Comparison of ENCODE assay signal across 20 cellular contexts in genomic region chr12:106084759-106085158, GRCh38. TPM values are rescaled to one million over a fixed set of nuclear protein-coding genes. Genes with fewer than 3 reads are reported as not detected.
DNase-seq lines count a peak whose midpoint lies in the region; ATAC-seq and TF ChIP-seq lines count a peak whose summit lies in the region.
"Had no signal": no experiment of that assay in that cellular context is flagged by ENCODE, and none has a peak within 500 bp of the region (broad histone marks: within the 10 kb centered on the region; RNA-seq: fewer than 3 reads in every experiment).

No MANE protein-coding gene starts in this region.

- peak overlapping the region; percentile 97 for H3K27ac Mint-ChIP-seq in chondrocyte (ENCODE audit: unreplicated experiment)
- H3K27ac Mint-ChIP-seq in progenitor cell of endocrine pancreas, result no peak overlapping the region
- H3K27ac Mint-ChIP-seq: activated naive CD8-positive, alpha-beta T cell; activated T-helper 1 cell treated with anti-CD3 and anti-CD28 coated beads, Interleukin-12 subunit alpha, Interleukin-12 subunit beta, Interleukin-2, Interleukin-4 antibody, amounts not matched to agents 30 ng/mL and 10 ng/mL and 1 ng/mL, durations not matched to agents 14 hours and 24 hours and 36 hours; stimulated activated naive CD8-positive, alpha-beta T cell treated with anti-CD3 and anti-CD28 coated beads, Interleukin-15, Interleukin-2, amounts not matched to agents 100 ng/mL and 50 ng/mL, for 24 hours had no signal

- intact Hi-C loops in upper lobe of right lung (cut with DNase I), result no loop called here

- H3K36me3 ChIP-seq in SK-N-SH (replicated peaks in 1 of 2; ENCODE audit: control insufficient read depth in 1 of 2, insufficient read depth in 2 of 2, low read length in 1 of 2), result peaks cover 13 to 15% of the 10 kb centered on the region in 2 experiments
- H3K36me3 ChIP-seq in neural cell (ENCODE audit: insufficient read depth, low read length), result peaks cover 4% of the 10 kb centered on the region
- H3K36me3 ChIP-seq in upper lobe of right lung, result peaks cover 20% of the 10 kb centered on the region
- peaks cover 7% of the 10 kb centered on the region; the same call in 1 of the 2 replicates for H3K36me3 ChIP-seq in MM.1S (replicated peaks; ENCODE audit: insufficient read depth, low read length)
- H3K36me3 ChIP-seq: right lobe of liver had no signal

- peaks cover 90% of the 10 kb centered on the region for H3K4me1 Mint-ChIP-seq in chondrocyte (ENCODE audit: low read depth)
- peaks cover 14% of the 10 kb centered on the region for H3K4me1 Mint-ChIP-seq in progenitor cell of endocrine pancreas (ENCODE audit: low read depth)

- H3K27me3 ChIP-seq in SK-N-SH (ENCODE audit: insufficient read depth) (no peaks in the 10 kb centered on the region), neural cell (ENCODE audit: insufficient read depth, low read depth, low read length) (no peaks in the 10 kb centered on the region), upper lobe of right lung (no peaks in the 10 kb centered on the region), MM.1S (replicated peaks; ENCODE audit: insufficient read depth, low read length) (no peaks in the 10 kb centered on the region)
- H3K27me3 ChIP-seq: heart left ventricle, right lobe of liver had no signal

- H3K9me2 ChIP-seq in SK-N-SH, result no peaks in the 10 kb centered on the region
- H3K9me2 ChIP-seq in neural cell (ENCODE audit: insufficient read depth, low read length), result no peaks in the 10 kb centered on the region
- no peaks in the 10 kb centered on the region for H3K9me2 ChIP-seq in MM.1S (replicated peaks; ENCODE audit: insufficient read depth, low read length)

- no peaks in the 10 kb centered on the region for H3K27me3 Mint-ChIP-seq in chondrocyte (ENCODE audit: low read depth)
- no peaks in the 10 kb centered on the region for H3K27me3 Mint-ChIP-seq in progenitor cell of endocrine pancreas

- peaks cover 3 to 23% of the 10 kb centered on the region in 2 experiments; a peak in 3 of 4 replicates for H3K4me1 ChIP-seq in SK-N-SH (ENCODE audit: control insufficient read depth in 1 of 2, insufficient read depth in 2 of 2, low read depth in 1 of 2, low read length in 1 of 2)
- peaks cover 9% of the 10 kb centered on the region for H3K4me1 ChIP-seq in upper lobe of right lung
- H3K4me1 ChIP-seq in MM.1S (ENCODE audit: low read length), result no peaks in the 10 kb centered on the region

- DNase-seq in SK-N-SH (no peak), chondrocyte (ENCODE audit: low spot score) (no peak), upper lobe of right lung (no peak), progenitor cell of endocrine pancreas (ENCODE audit: low spot score, unreplicated experiment) (no peak), MM.1S (no peak)
- DNase-seq: effector memory CD4-positive, alpha-beta T cell; heart left ventricle; NCI-H1417 treated with DMSO at 0.1 percent for 48 hours; NCI-H526 treated with DMSO at 0.1 percent for 48 hours; right lobe of liver; stimulated activated CD4-positive, alpha-beta T cell treated with anti-CD3 and anti-CD28 coated beads, Interleukin-1b, Interleukin-23, amount 100 ng/mL, for 48 hours; T-helper 9 cell had no signal

- peak overlapping the region; percentile 40 for H3K4me3 Mint-ChIP-seq in chondrocyte (ENCODE audit: unreplicated experiment)
- no peak overlapping the region for H3K4me3 Mint-ChIP-seq in progenitor cell of endocrine pancreas (ENCODE audit: low read depth)
- H3K4me3 Mint-ChIP-seq: activated naive CD8-positive, alpha-beta T cell; activated T-helper 1 cell treated with anti-CD3 and anti-CD28 coated beads, Interleukin-12 subunit alpha, Interleukin-12 subunit beta, Interleukin-2, Interleukin-4 antibody, amounts not matched to agents 30 ng/mL and 10 ng/mL and 1 ng/mL, durations not matched to agents 14 hours and 24 hours and 36 hours; stimulated activated naive CD8-positive, alpha-beta T cell treated with anti-CD3 and anti-CD28 coated beads, Interleukin-15, Interleukin-2, amounts not matched to agents 100 ng/mL and 50 ng/mL, for 24 hours had no signal

- H3K9me3 Mint-ChIP-seq in chondrocyte (ENCODE audit: low read depth), result no peaks in the 10 kb centered on the region
- H3K9me3 Mint-ChIP-seq in progenitor cell of endocrine pancreas (ENCODE audit: low read depth), result no peaks in the 10 kb centered on the region
- H3K9me3 Mint-ChIP-seq: activated T-helper 1 cell treated with anti-CD3 and anti-CD28 coated beads, Interleukin-12 subunit alpha, Interleukin-12 subunit beta, Interleukin-2, Interleukin-4 antibody, amounts not matched to agents 30 ng/mL and 10 ng/mL and 1 ng/mL, durations not matched to agents 14 hours and 24 hours and 36 hours; stimulated activated naive CD8-positive, alpha-beta T cell treated with anti-CD3 and anti-CD28 coated beads, Interleukin-15, Interleukin-2, amounts not matched to agents 100 ng/mL and 50 ng/mL, for 24 hours had no signal

- H3K9ac ChIP-seq in SK-N-SH (peak overlapping the region; percentile 71; the same call in 1 of the 2 replicates), neural cell (ENCODE audit: low read length) (no peak overlapping the region), MM.1S (ENCODE audit: low read length) (no peak overlapping the region)

- TF ChIP-seq RAD21 in SK-N-SH (IDR thresholded peaks at IDR 0.05; ENCODE audit: low read length) (no peak), neural cell (conservative IDR thresholded peaks at IDR 0.05) (no peak)

- H3K4me3 ChIP-seq in SK-N-SH (ENCODE audit: low read depth in 2 of 2, low read length in 1 of 2) (no peak overlapping the region), neural cell (ENCODE audit: low read length) (peak overlapping the region; percentile 41), upper lobe of right lung (no peak overlapping the region), MM.1S (ENCODE audit: low read length) (no peak overlapping the region)
- H3K4me3 ChIP-seq: heart left ventricle, right lobe of liver had no signal

- TF ChIP-seq CTCF in SK-N-SH (IDR thresholded peaks at IDR 0.05) (no peak), chondrocyte (IDR thresholded peaks at IDR 0.05) (no peak), neural cell (IDR thresholded peaks at IDR 0.05; ENCODE audit: poor library complexity, severe bottlenecking) (no peak), upper lobe of right lung (IDR thresholded peaks at IDR 0.05) (no peak), progenitor cell of endocrine pancreas (IDR thresholded peaks at IDR 0.05; ENCODE audit: unreplicated experiment) (no peak), MM.1S (IDR thresholded peaks at IDR 0.05; ENCODE audit: low read length) (no peak)

- TF ChIP-seq EP300 in SK-N-SH (IDR thresholded peaks at IDR 0.05; ENCODE audit: borderline replicate concordance in 1 of 2, low read depth in 1 of 2, low read length in 1 of 2), result no peak
- TF ChIP-seq EP300 in neural cell (conservative IDR thresholded peaks at IDR 0.05; ENCODE audit: poor library complexity, severe bottlenecking), result no peak

- peaks cover 36% of the 10 kb centered on the region for H3F3A ChIP-seq in SK-N-SH (replicated peaks; ENCODE audit: insufficient read depth)
- peaks cover 3% of the 10 kb centered on the region for H3F3A ChIP-seq in neural cell (ENCODE audit: insufficient read depth, low read length, poor library complexity, severe bottlenecking)
- H3F3A ChIP-seq in MM.1S (ENCODE audit: insufficient read depth, low read length), result no peaks in the 10 kb centered on the region; the same call in 1 of the 2 replicates

- H3K27ac ChIP-seq in SK-N-SH (ENCODE audit: low read depth in 2 of 2, low read length in 1 of 2) (peak overlapping the region; percentile 64 to 96; a peak in 3 of 4 replicates), neural cell (ENCODE audit: low read length) (no peak overlapping the region), upper lobe of right lung (peak overlapping the region; percentile 0), MM.1S (ENCODE audit: low read length) (no peak overlapping the region)
- H3K27ac ChIP-seq: 22Rv1 had no signal

- CTCF ChIA-PET in SK-N-SH (lab: Yijun Ruan, JAX), result no interaction called here

- H2AFZ ChIP-seq in SK-N-SH (ENCODE audit: low read depth) (no peak overlapping the region), neural cell (ENCODE audit: low read depth, low read length) (no peak overlapping the region), MM.1S (ENCODE audit: low read length) (no peak overlapping the region)

- peaks cover 85% of the 10 kb centered on the region for H3K79me2 ChIP-seq in SK-N-SH (ENCODE audit: insufficient read depth)
- no peaks in the 10 kb centered on the region for H3K79me2 ChIP-seq in neural cell (replicated peaks; ENCODE audit: insufficient read depth, low read length)
- peaks cover 42% of the 10 kb centered on the region for H3K79me2 ChIP-seq in MM.1S (ENCODE audit: low read length)

- 61% methylated on average over 3 of the region's 3 CpGs for WGBS in SK-N-SH (ENCODE audit: low lambda C conversion rate)

- POLR2A ChIA-PET in SK-N-SH (lab: Yijun Ruan, JAX), result no interaction called here

- H3K4me2 ChIP-seq in SK-N-SH (peak overlapping the region; percentile 72; the same call in 1 of the 2 replicates), neural cell (ENCODE audit: low read length) (no peak overlapping the region), MM.1S (ENCODE audit: low read depth, low read length) (no peak overlapping the region)

- H4K20me1 ChIP-seq in SK-N-SH (ENCODE audit: insufficient read depth) (no peaks in the 10 kb centered on the region), neural cell (ENCODE audit: insufficient read depth) (no peaks in the 10 kb centered on the region), MM.1S (ENCODE audit: insufficient read depth, low read length) (no peaks in the 10 kb centered on the region)

- H3K9me3 ChIP-seq in SK-N-SH, result no peaks in the 10 kb centered on the region
- no peaks in the 10 kb centered on the region for H3K9me3 ChIP-seq in neural cell (ENCODE audit: low read length)
- no peaks in the 10 kb centered on the region for H3K9me3 ChIP-seq in upper lobe of right lung
- no peaks in the 10 kb centered on the region for H3K9me3 ChIP-seq in MM.1S (replicated peaks; ENCODE audit: insufficient read depth, low read length)
- H3K9me3 ChIP-seq: heart left ventricle, right lobe of liver had no signal

- H3K36me3 Mint-ChIP-seq in chondrocyte (ENCODE audit: low read depth) (peaks cover 50% of the 10 kb centered on the region), progenitor cell of endocrine pancreas (ENCODE audit: insufficient read depth) (peaks cover 14% of the 10 kb centered on the region)
- H3K36me3 Mint-ChIP-seq: activated naive CD8-positive, alpha-beta T cell had no signal

- ATAC-seq in SK-N-SH treated with all-trans-retinoic acid at 6 μM for 48 hours (no peak; the same call in 2 of the 3 replicates), upper lobe of right lung (no peak), GM18519 (IDR thresholded peaks at IDR 0.05; ENCODE audit: low FRiP score, unreplicated experiment) (no peak)
- ATAC-seq: heart left ventricle had no signal

TF ChIP-seq in neural cell, 6 proteins besides CTCF, POLR2A, EP300 and RAD21 (continues in another document):
- no peak for TF ChIP-seq POLR2AphosphoS5 (IDR thresholded peaks at IDR 0.05)
- TF ChIP-seq SMC3 (conservative IDR thresholded peaks at IDR 0.05; ENCODE audit: poor library complexity), result no peak

RNA-seq across cellular contexts. Expression of gene NUAK1, which starts 54.0 kb away (rescaled TPM):
- polyA plus RNA-seq in SK-N-SH (2012; rRNA removed), result 8.1 and 11.3 TPM in 2 replicates
- 9.5 and 10.7 TPM in 2 replicates for polyA plus RNA-seq in SK-N-SH (2012; cell fraction: cytosol; rRNA removed)
- polyA plus RNA-seq in SK-N-SH (2012; cell fraction: nucleus; rRNA removed), result 12.0 and 18.7 TPM in 2 replicates
- total RNA-seq in chondrocyte, result 78.1 to 81.4 TPM (median 78.5 TPM) in 3 replicates
- polyA plus RNA-seq in neural cell, result 8.3 and 11.7 TPM in 2 replicates
- polyA minus RNA-seq in neural cell, result 19.7 and 37.9 TPM in 2 replicates
- 40.8 TPM for total RNA-seq in upper lobe of right lung
- 7.6 and 9.7 TPM in 2 replicates for total RNA-seq in progenitor cell of endocrine pancreas
- total RNA-seq: activated CD8-positive, alpha-beta memory T cell treated with anti-CD3 and anti-CD28 coated beads for 36 hours; activated T-helper 1 cell treated with anti-CD3 and anti-CD28 coated beads, Interleukin-12 subunit alpha, Interleukin-12 subunit beta, Interleukin-2, Interleukin-4 antibody, amounts not matched to agents 30 ng/mL and 10 ng/mL and 1 ng/mL, durations not matched to agents 14 hours and 24 hours and 36 hours had no signal

Comparison
In these comparisons a context has a peak if more than half of its experiments do, and no peak if none do; other contexts are left out.
1. H3K27ac ChIP-seq: peak in SK-N-SH (2 of 2) and upper lobe of right lung (single experiment); none in neural cell (single experiment) and MM.1S (single experiment).